8 cellular contexts compared by ENCODE assay signal in the genomic region with DNA sequence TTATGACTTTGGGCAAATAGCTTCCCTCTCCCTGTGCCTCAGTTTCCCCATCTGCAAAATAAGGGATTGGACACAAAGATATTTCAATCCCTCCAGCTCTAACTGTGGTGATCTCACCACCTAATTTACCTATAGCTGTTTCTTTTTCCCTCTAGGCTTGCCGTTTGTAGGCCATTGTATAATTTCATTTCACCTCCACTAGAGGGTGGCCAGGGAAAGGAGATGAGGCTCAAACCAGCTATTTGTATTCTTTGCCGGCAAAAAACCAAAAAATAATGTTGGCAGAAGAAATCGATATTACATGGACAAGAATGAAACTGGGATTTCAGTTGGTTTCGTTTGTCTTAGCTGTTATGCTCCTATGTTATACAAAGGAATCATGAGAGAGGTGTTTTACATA. TPM values are rescaled to one million over a fixed set of nuclear protein-coding genes. Genes with fewer than 3 reads are reported as not detected.
DNase-seq lines count a peak whose midpoint lies in the region; ATAC-seq and TF ChIP-seq lines count a peak whose summit lies in the region.

No MANE protein-coding gene starts in this region.

- no peaks in the 10 kb centered on the region for H3K9me3 ChIP-seq in osteoblast (ENCODE audit: low read depth, low read length)

- no peak overlapping the region for H2AFZ ChIP-seq in osteoblast (ENCODE audit: low read length)

- no peaks in the 10 kb centered on the region for H3K36me3 Mint-ChIP-seq in endothelial cell (ENCODE audit: low read depth, unreplicated experiment)

- no peak overlapping the region for H3K27ac Mint-ChIP-seq in endothelial cell (ENCODE audit: unreplicated experiment)

- no peaks in the 10 kb centered on the region for H4K20me1 ChIP-seq in osteoblast (ENCODE audit: insufficient read depth, low read length)

- no peaks in the 10 kb centered on the region for H3K27me3 Mint-ChIP-seq in endothelial cell (ENCODE audit: unreplicated experiment)

- H3K36me3 ChIP-seq in osteoblast (ENCODE audit: insufficient read depth, low read length) = no peaks in the 10 kb centered on the region

- H3K4me2 ChIP-seq in osteoblast (ENCODE audit: insufficient read depth, low read length) = peak overlapping the region; percentile 29

- H3K79me2 ChIP-seq in osteoblast (ENCODE audit: insufficient read depth, low read length) = no peaks in the 10 kb centered on the region

- DNase-seq in CD1c-positive myeloid dendritic cell (ENCODE audit: extremely low spot score) (peak; percentile 22), GM13976 (ENCODE audit: low spot score) (peak; percentile 46), Kasumi-1 (lab: John Stamatoyannopoulos, UW) (peak; percentile 49 to 66), SK-N-DZ (ENCODE audit: low spot score) (peak; percentile 44), endothelial cell (ENCODE audit: low spot score) (peak; percentile 4), osteoblast (ENCODE audit: insufficient read length, low spot score, missing footprints) (peak; percentile 81)
- DNase-seq in activated CD8-positive, alpha-beta memory T cell treated with anti-CD3 and anti-CD28 coated beads, Interleukin-2, amount 50 U/mL, for 48 hours = no peak

- no peak overlapping the region for H3K4me3 ChIP-seq in osteoblast (ENCODE audit: insufficient read depth, low read length)

- H3K27ac ChIP-seq in osteoblast (ENCODE audit: low read depth, low read length) = no peak overlapping the region

- H3K27me3 ChIP-seq in osteoblast (ENCODE audit: insufficient read depth, low read length) = no peaks in the 10 kb centered on the region

- peak; percentile 28 for TF ChIP-seq CTCF in GM13976 (IDR thresholded peaks at IDR 0.05; ENCODE audit: borderline replicate concordance, control extremely low read depth, extremely low read depth, insufficient read depth, missing control alignments)
- TF ChIP-seq CTCF in endothelial cell (IDR thresholded peaks at IDR 0.05; ENCODE audit: unreplicated experiment) = peak; percentile 17
- peak; percentile 55 for TF ChIP-seq CTCF in osteoblast (IDR thresholded peaks at IDR 0.05; ENCODE audit: extremely low read depth, low read depth, low read length)

- no peak overlapping the region for H3K4me3 Mint-ChIP-seq in endothelial cell (ENCODE audit: unreplicated experiment)

- in situ Hi-C loops in GM13976 (cut with MboI; ENCODE audit: low sequenced_read_pairs, unreplicated experiment) = no loop called here

- no peaks in the 10 kb centered on the region for H3K9me3 Mint-ChIP-seq in endothelial cell (ENCODE audit: unreplicated experiment)

- H3K4me1 ChIP-seq in osteoblast (ENCODE audit: insufficient read depth, low read length) = no peaks in the 10 kb centered on the region

- H3K4me1 Mint-ChIP-seq in endothelial cell (ENCODE audit: unreplicated experiment) = peaks cover 3% of the 10 kb centered on the region

- ATAC-seq in HG03196 (IDR thresholded peaks at IDR 0.05; ENCODE audit: unreplicated experiment) = no peak

RNA-seq across cellular contexts. Expression of a gene that starts 36.1 kb away (rescaled TPM):
- 15.1 and 19.0 TPM in 2 replicates for polyA plus RNA-seq in SK-N-DZ (2014; cell fraction: cytosol; rRNA removed)
- polyA plus RNA-seq in SK-N-DZ (2014; cell fraction: nucleus; rRNA removed) = 11.7 and 20.2 TPM in 2 replicates
- total RNA-seq in endothelial cell (ENCODE audit: unreplicated experiment) (10.9 TPM), osteoblast (26.4 and 29.5 TPM in 2 replicates)
